ENCODE assay signal across 18 cellular contexts in the genomic region with DNA sequence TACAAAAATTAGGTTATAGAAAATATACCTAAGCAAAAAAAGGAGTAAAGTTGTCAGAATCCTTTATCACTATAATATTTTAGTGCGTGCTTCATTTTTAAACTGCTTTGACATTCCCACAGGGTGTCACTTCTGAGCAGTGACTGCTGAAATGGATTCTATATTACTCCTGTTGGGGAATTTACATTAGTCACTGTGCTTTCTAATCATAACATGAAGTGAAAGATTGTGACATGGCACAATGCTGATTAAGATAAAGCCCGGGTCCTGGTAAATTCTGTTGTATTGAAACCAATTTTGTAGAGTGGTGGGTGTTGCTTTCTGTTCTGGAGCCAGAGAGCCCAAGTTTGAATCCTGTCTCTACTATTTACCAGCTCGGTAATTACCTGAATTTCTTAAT. TPM values are rescaled to one million over a fixed set of nuclear protein-coding genes. Genes with fewer than 3 reads are reported as not detected.
DNase-seq lines count a peak whose midpoint lies in the region; ATAC-seq and TF ChIP-seq lines count a peak whose summit lies in the region.
"Had no signal": no experiment of that assay in that cellular context is flagged by ENCODE, and none has a peak within 500 bp of the region (broad histone marks: within the 10 kb centered on the region; RNA-seq: fewer than 3 reads in every experiment).

No MANE protein-coding gene starts in this region.

- H3K4me3 Mint-ChIP-seq in activated T-helper 17 cell treated with anti-CD3 and anti-CD28 coated beads, Interleukin-2, amount 50 U/mL, for 72 hours = peak overlapping the region; percentile 51
- no peak overlapping the region for H3K4me3 Mint-ChIP-seq in type B pancreatic cell
- H3K4me3 Mint-ChIP-seq: activated naive CD4-positive, alpha-beta T cell treated with anti-CD3 and anti-CD28 coated beads, Interleukin-2, amount 50 U/mL, for 24 hours; CD8-positive, alpha-beta memory T cell; naive thymus-derived CD4-positive, alpha-beta T cell had no signal

- no peak for TF ChIP-seq CTCF in type B pancreatic cell (conservative IDR thresholded peaks at IDR 0.05)

- no peaks in the 10 kb centered on the region for H3K27me3 Mint-ChIP-seq in activated T-helper 17 cell treated with anti-CD3 and anti-CD28 coated beads, Interleukin-2, amount 50 U/mL, for 72 hours
- H3K27me3 Mint-ChIP-seq in type B pancreatic cell = no peaks in the 10 kb centered on the region
- H3K27me3 Mint-ChIP-seq: activated naive CD4-positive, alpha-beta T cell treated with anti-CD3 and anti-CD28 coated beads, Interleukin-2, amount 50 U/mL, for 24 hours; CD8-positive, alpha-beta memory T cell; naive thymus-derived CD4-positive, alpha-beta T cell had no signal

- peaks cover 49% of the 10 kb centered on the region for H3K36me3 Mint-ChIP-seq in activated T-helper 17 cell treated with anti-CD3 and anti-CD28 coated beads, Interleukin-2, amount 50 U/mL, for 72 hours (ENCODE audit: low read depth)
- peaks cover 8% of the 10 kb centered on the region for H3K36me3 Mint-ChIP-seq in type B pancreatic cell

- ATAC-seq in HG02623 (IDR thresholded peaks at IDR 0.05; ENCODE audit: unreplicated experiment) (peak; percentile 57), GM19023 (IDR thresholded peaks at IDR 0.05; ENCODE audit: unreplicated experiment) (no peak)
- ATAC-seq in activated T-helper 17 cell treated with anti-CD3 and anti-CD28 coated beads, Interleukin-2, amount 50 U/mL, for 72 hours (replicated peaks) = peak; percentile 94
- ATAC-seq: naive thymus-derived CD4-positive, alpha-beta T cell had no signal

- H3K4me1 Mint-ChIP-seq in activated T-helper 17 cell treated with anti-CD3 and anti-CD28 coated beads, Interleukin-2, amount 50 U/mL, for 72 hours = no peaks in the 10 kb centered on the region
- no peaks in the 10 kb centered on the region for H3K4me1 Mint-ChIP-seq in type B pancreatic cell (ENCODE audit: unreplicated experiment)
- H3K4me1 Mint-ChIP-seq: activated naive CD4-positive, alpha-beta T cell treated with anti-CD3 and anti-CD28 coated beads, Interleukin-2, amount 50 U/mL, for 24 hours; CD8-positive, alpha-beta memory T cell had no signal

- H3K27ac Mint-ChIP-seq in activated T-helper 17 cell treated with anti-CD3 and anti-CD28 coated beads, Interleukin-2, amount 50 U/mL, for 72 hours = peak overlapping the region; percentile 65
- H3K27ac Mint-ChIP-seq in type B pancreatic cell = peak overlapping the region; percentile 84
- H3K27ac Mint-ChIP-seq: activated naive CD4-positive, alpha-beta T cell treated with anti-CD3 and anti-CD28 coated beads, Interleukin-2, amount 50 U/mL, for 24 hours; CD8-positive, alpha-beta memory T cell; naive thymus-derived CD4-positive, alpha-beta T cell had no signal

- H3K9me3 Mint-ChIP-seq in activated T-helper 17 cell treated with anti-CD3 and anti-CD28 coated beads, Interleukin-2, amount 50 U/mL, for 72 hours = no peaks in the 10 kb centered on the region
- no peaks in the 10 kb centered on the region for H3K9me3 Mint-ChIP-seq in type B pancreatic cell
- H3K9me3 Mint-ChIP-seq: activated naive CD4-positive, alpha-beta T cell treated with anti-CD3 and anti-CD28 coated beads, Interleukin-2, amount 50 U/mL, for 24 hours; CD8-positive, alpha-beta memory T cell; naive thymus-derived CD4-positive, alpha-beta T cell had no signal

- DNase-seq in stimulated activated CD4-positive, alpha-beta T cell treated with anti-CD3 and anti-CD28 coated beads, Interleukin-4, amount 100 ng/mL, for 24 hours = peak; percentile 9
- DNase-seq in stimulated activated CD4-positive, alpha-beta T cell treated with anti-CD3 and anti-CD28 coated beads, Interleukin-2, amount 100 ng/mL, for 24 hours = no peak
- DNase-seq in type B pancreatic cell (ENCODE audit: extremely low spot score, unreplicated experiment) (no peak), SW 1271 (lab: John Stamatoyannopoulos, UW) (no peak)
- DNase-seq in effector CD8-positive, alpha-beta T cell (lab: John Stamatoyannopoulos, UW) = no peak
- DNase-seq: activated CD8-positive, alpha-beta memory T cell treated with anti-CD3 and anti-CD28 coated beads, Interleukin-2, amount 50 U/mL, for 4 hours; CD8-positive, alpha-beta memory T cell; DND-41; GOT3; hippocampal formation; kidney; naive thymus-derived CD4-positive, alpha-beta T cell; NCI-H1930; Right ventricle myocardium superior had no signal

RNA-seq across cellular contexts. Expression of a gene that starts 36.4 kb away (rescaled TPM):
- 1 to 10 TPM; 1.9 to 3.4 TPM for total RNA-seq in activated T-helper 17 cell treated with anti-CD3 and anti-CD28 coated beads, Interleukin-2, amount 50 U/mL, for 72 hours
- 5.3 and 14.4 TPM in 2 replicates for total RNA-seq in type B pancreatic cell (ENCODE audit: low replicate concordance)
